ENCODE assay signal across 28 cellular contexts in the genomic region with DNA sequence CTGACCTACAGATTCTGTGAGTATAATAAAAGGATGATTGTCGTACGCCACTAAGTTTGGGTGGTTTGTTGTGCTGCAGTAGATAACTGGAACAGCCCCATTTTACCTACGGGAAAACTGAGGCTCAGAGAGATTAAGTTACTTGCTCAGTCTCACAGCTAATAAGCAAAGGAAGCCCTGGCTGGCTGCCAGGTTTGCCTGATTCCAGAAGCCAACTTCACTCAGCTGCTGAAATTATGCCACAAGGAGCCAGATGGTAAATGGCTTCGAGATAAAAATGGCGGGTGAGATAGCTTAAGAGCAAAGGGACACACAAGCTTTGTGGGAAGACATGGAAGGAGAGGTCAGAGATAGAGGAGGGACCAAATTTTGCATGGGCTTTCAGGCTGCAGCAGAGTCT.
DNase-seq lines count a peak whose midpoint lies in the region; ATAC-seq and TF ChIP-seq lines count a peak whose summit lies in the region.
"Had no signal": no experiment of that assay in that cellular context is flagged by ENCODE, and none has a peak within 500 bp of the region (broad histone marks: within the 10 kb centered on the region; RNA-seq: fewer than 3 reads in every experiment).

No MANE protein-coding gene starts in this region.

- H3K27me3 ChIP-seq in body of pancreas (no peaks in the 10 kb centered on the region), thyroid gland (no peaks in the 10 kb centered on the region), MM.1S (replicated peaks; ENCODE audit: insufficient read depth, low read length) (no peaks in the 10 kb centered on the region)
- H3K27me3 ChIP-seq: hepatocyte, Peyer's patch had no signal

- H3K36me3 ChIP-seq in body of pancreas (replicated peaks in 1 of 2; ENCODE audit: insufficient read depth in 1 of 2, low read depth in 2 of 2) = no peaks in the 10 kb centered on the region
- no peaks in the 10 kb centered on the region for H3K36me3 ChIP-seq in thyroid gland
- no peaks in the 10 kb centered on the region for H3K36me3 ChIP-seq in MM.1S (replicated peaks; ENCODE audit: insufficient read depth, low read length)
- H3K36me3 ChIP-seq: Peyer's patch had no signal

- TF ChIP-seq CTCF in body of pancreas (IDR thresholded peaks at IDR 0.05) = no peak
- TF ChIP-seq CTCF in thyroid gland (IDR thresholded peaks at IDR 0.05) = no peak
- no peak for TF ChIP-seq CTCF in MM.1S (IDR thresholded peaks at IDR 0.05; ENCODE audit: low read length)

- no peak for TF ChIP-seq POLR2A in body of pancreas (IDR thresholded peaks at IDR 0.05)
- no peak for TF ChIP-seq POLR2A in thyroid gland (IDR thresholded peaks at IDR 0.05)

- H3K9ac ChIP-seq in MM.1S (ENCODE audit: low read length) = no peak overlapping the region

- H3F3A ChIP-seq in MM.1S (ENCODE audit: insufficient read depth, low read length) = no peaks in the 10 kb centered on the region

- H2AFZ ChIP-seq in MM.1S (ENCODE audit: low read length) = no peak overlapping the region
- H2AFZ ChIP-seq: GM23338, hepatocyte had no signal

- intact Hi-C loops in Right ventricle myocardium superior (cut with DNase I) = no loop called here
- intact Hi-C loops in cardiac septum (cut with DNase I) = no loop called here
- intact Hi-C loops in body of pancreas (cut with DNase I) = no loop called here
- intact Hi-C loops in thyroid gland (cut with DNase I) = no loop called here

- no peak overlapping the region for H3K4me2 ChIP-seq in MM.1S (ENCODE audit: low read depth, low read length)
- H3K4me2 ChIP-seq: GM23338, hepatocyte had no signal

- DNase-seq in DMS 273 (lab: John Stamatoyannopoulos, UW; ENCODE audit: unreplicated experiment) (peak; percentile 81), DMS 273 treated with DMSO at 0.1 percent for 48 hours (lab: John Stamatoyannopoulos, UW) (no peak), Right ventricle myocardium superior (peak; percentile 42), cardiac septum (ENCODE audit: low spot score) (no peak), body of pancreas (peak in 3 of 4 donors; percentile 22 to 54 (median 27)), thyroid gland (peak; percentile 27 to 39), MM.1S (no peak)
- no peak for DNase-seq in activated CD4-positive, alpha-beta T cell treated with anti-CD3 and anti-CD28 coated beads, Interleukin-2, amount 50 U/mL, for 48 hours
- DNase-seq: activated CD4-positive, alpha-beta memory T cell treated with anti-CD3 and anti-CD28 coated beads, Interleukin-2, amount 10 ng/mL, durations not matched to agents 7 days and 5 days; activated CD4-positive, alpha-beta T cell treated with anti-CD3 and anti-CD28 coated beads for 1 hour; activated CD8-positive, alpha-beta memory T cell treated with anti-CD3 and anti-CD28 coated beads, Interleukin-2, amount 50 U/mL, for 4 hours; activated naive CD4-positive, alpha-beta T cell treated with Interleukin-2 at 50 U/mL for 16 hours; Calu3; kidney glomerular epithelial cell; naive thymus-derived CD8-positive, alpha-beta T cell; NCI-H2081 treated with DMSO at 0.1 percent for 48 hours; NCI-H510A; Peyer's patch; SIG-M5; stimulated activated CD4-positive, alpha-beta T cell treated with anti-CD3 and anti-CD28 coated beads, Interleukin-15, amount 100 ng/mL, for 24 hours; stimulated activated CD4-positive, alpha-beta T cell treated with anti-CD3 and anti-CD28 coated beads, Interleukin-4, amount 100 ng/mL, for 4 hours; trophoblast cell had no signal

- H3K4me1 ChIP-seq in body of pancreas (no peaks in the 10 kb centered on the region), thyroid gland (no peaks in the 10 kb centered on the region), MM.1S (ENCODE audit: low read length) (no peaks in the 10 kb centered on the region)
- H3K4me1 ChIP-seq: Peyer's patch had no signal

- no peaks in the 10 kb centered on the region for H3K9me2 ChIP-seq in MM.1S (replicated peaks; ENCODE audit: insufficient read depth, low read length)

- H3K27ac ChIP-seq in body of pancreas (no peak overlapping the region), thyroid gland (no peak overlapping the region), MM.1S (ENCODE audit: low read length) (no peak overlapping the region)
- H3K27ac ChIP-seq: 22Rv1, C4-2B, hepatocyte, Peyer's patch had no signal

- ATAC-seq in Right ventricle myocardium superior (ENCODE audit: poor library complexity) (no peak), body of pancreas (no peak)
- ATAC-seq: GM12878; GM23338; naive thymus-derived CD8-positive, alpha-beta T cell had no signal

- no peaks in the 10 kb centered on the region for H3K79me2 ChIP-seq in MM.1S (ENCODE audit: low read length)
- H3K79me2 ChIP-seq: hepatocyte had no signal

- no peaks in the 10 kb centered on the region for H4K20me1 ChIP-seq in MM.1S (ENCODE audit: insufficient read depth, low read length)

- WGBS in body of pancreas, 2 donors = 64 to 69% methylated on average over 5 of the region's 5 CpGs
- 91 to 95% methylated on average over 5 of the region's 5 CpGs for WGBS in thyroid gland, 2 donors

- H3K9me3 ChIP-seq in body of pancreas = no peaks in the 10 kb centered on the region
- H3K9me3 ChIP-seq in thyroid gland = no peaks in the 10 kb centered on the region
- no peaks in the 10 kb centered on the region for H3K9me3 ChIP-seq in MM.1S (replicated peaks; ENCODE audit: insufficient read depth, low read length)
- H3K9me3 ChIP-seq: Peyer's patch had no signal

- H3K4me3 ChIP-seq in body of pancreas (no peak overlapping the region), thyroid gland (replicated peaks in 1 of 3) (no peak overlapping the region), MM.1S (ENCODE audit: low read length) (no peak overlapping the region)
- H3K4me3 ChIP-seq: GM12878, GM23338, hepatocyte, lung, Peyer's patch had no signal

Comparison
In these comparisons a context has a peak if more than half of its experiments do, and no peak if none do; other contexts are left out.
1. DNase-seq: peak in DMS 273 (single experiment), Right ventricle myocardium superior (single experiment), body of pancreas (3 of 4) and thyroid gland (2 of 2); none in DMS 273 treated with DMSO at 0.1 percent for 48 hours (single experiment), cardiac septum (single experiment), MM.1S (single experiment) and activated CD4-positive, alpha-beta T cell treated with anti-CD3 and anti-CD28 coated beads, Interleukin-2, amount 50 U/mL, for 48 hours (0 of 2).